Comparison of ENCODE assay signal across 1 cellular context in the genomic region with DNA sequence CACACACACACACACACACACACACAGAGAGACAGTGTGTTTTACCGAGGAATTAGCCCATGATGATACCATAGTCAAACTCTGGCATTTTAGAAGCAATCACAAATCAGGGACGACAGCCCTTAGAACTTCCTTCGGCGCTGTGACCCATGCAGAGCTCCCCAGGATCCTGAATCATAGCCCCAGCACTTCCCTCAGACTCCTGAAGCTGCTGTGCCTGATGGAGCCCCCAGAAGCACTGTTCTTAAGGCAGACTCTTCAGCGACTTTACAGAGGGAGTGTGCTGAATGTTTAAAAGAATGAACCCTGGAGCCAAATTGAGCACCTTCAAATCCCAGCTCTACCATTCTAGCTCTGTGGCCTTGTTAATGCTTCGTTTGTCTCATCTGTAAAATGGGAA.
TF ChIP-seq lines count a peak whose summit lies in the region.

No MANE protein-coding gene starts in this region.

TF ChIP-seq in GM23338, 12 proteins besides CTCF, POLR2A, EP300 and RAD21 (continued from another document):
- TF ChIP-seq ZNF331 (CRISPR knock-in tag; IDR thresholded peaks at IDR 0.05; ENCODE audit: low read depth), result no peak
- TF ChIP-seq EZH2 (IDR thresholded peaks at IDR 0.05; ENCODE audit: low read depth, unreplicated experiment), result no peak
